ENCODE assay signal across 10 cellular contexts in the genomic region with DNA sequence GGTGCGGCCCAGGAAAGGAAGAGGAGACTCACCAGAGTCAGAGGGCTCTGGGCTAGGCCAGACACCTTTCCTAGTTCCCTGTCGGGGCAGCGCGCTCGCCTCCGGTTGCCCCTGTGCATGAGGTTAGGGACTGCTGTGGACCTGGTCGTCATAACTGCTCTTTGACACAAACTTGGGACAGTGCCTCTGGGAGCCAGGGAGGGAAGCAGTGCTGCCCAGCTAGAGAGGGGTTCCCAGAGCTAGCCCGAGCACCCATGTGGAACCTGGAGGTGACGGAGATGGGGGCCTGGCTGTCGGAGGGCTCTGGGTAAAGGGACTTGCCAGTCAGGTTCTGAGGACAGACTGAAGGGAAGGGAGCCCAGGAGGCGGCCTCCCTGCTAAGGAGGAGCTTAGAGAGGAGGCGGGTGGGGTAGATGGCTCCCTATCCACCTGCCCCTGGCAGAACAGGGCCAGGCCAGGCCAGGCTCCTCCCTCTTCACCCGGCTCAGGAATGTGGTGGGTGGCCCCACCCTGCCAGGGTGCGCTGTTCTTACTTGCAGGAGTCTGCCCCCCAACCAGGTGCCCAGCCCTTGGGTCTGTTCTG. TPM values are rescaled to one million over a fixed set of nuclear protein-coding genes. Genes with fewer than 3 reads are reported as not detected.
A peak's percentile ranks its signal among the peaks of the same experiment; 100 is the strongest.
DNase-seq lines count a peak whose midpoint lies in the region; ATAC-seq and TF ChIP-seq lines count a peak whose summit lies in the region.
"Had no signal": no experiment of that assay in that cellular context is flagged by ENCODE, and none has a peak within 500 bp of the region (broad histone marks: within the 10 kb centered on the region; RNA-seq: fewer than 3 reads in every experiment).

No MANE protein-coding gene starts in this region.

- H3K36me3 ChIP-seq in PC-3 (ENCODE audit: low read depth, low read length) (no peaks in the 10 kb centered on the region), fibroblast of lung (ENCODE audit: control insufficient read depth, insufficient read depth, low read length) (peaks cover 13% of the 10 kb centered on the region), neural cell (ENCODE audit: insufficient read depth, low read length) (no peaks in the 10 kb centered on the region)

- H3K9me2 ChIP-seq in PC-3 (replicated peaks; ENCODE audit: low read length) (no peaks in the 10 kb centered on the region), neural cell (ENCODE audit: insufficient read depth, low read length) (no peaks in the 10 kb centered on the region)

- in situ Hi-C loops in G401 (cut with HindIII; ENCODE audit: low sequenced_read_pairs) = no loop called here

- H3K9me3 ChIP-seq in PC-3 (ENCODE audit: low read length) (no peaks in the 10 kb centered on the region), fibroblast of lung (ENCODE audit: control insufficient read depth, insufficient read depth, low read depth, low read length) (no peaks in the 10 kb centered on the region), neural cell (ENCODE audit: low read length) (no peaks in the 10 kb centered on the region)

- POLR2A ChIA-PET in PC-3 (lab: Charles Lee; ENCODE audit: unreplicated experiment) = interaction anchor here (0.6 kb wide), 1 partner anchor 57 kb away, joined by 3 read pairs; no protein-coding TSS in a partner anchor

- H3K4me2 ChIP-seq in PC-3 (ENCODE audit: low read length) (peak overlapping the region; percentile 78), fibroblast of lung (ENCODE audit: extremely low read depth, insufficient read depth, low read length) (peak overlapping the region; percentile 13), neural cell (ENCODE audit: low read length) (no peak overlapping the region)

- H3K79me2 ChIP-seq in PC-3 (ENCODE audit: low read length) = peaks cover 42% of the 10 kb centered on the region
- peaks cover 21% of the 10 kb centered on the region for H3K79me2 ChIP-seq in fibroblast of lung (ENCODE audit: control insufficient read depth, insufficient read depth, low read length)
- H3K79me2 ChIP-seq in neural cell (replicated peaks; ENCODE audit: insufficient read depth, low read length) = peaks cover 21% of the 10 kb centered on the region

- H3K36me3 Mint-ChIP-seq in Calu3 (ENCODE audit: insufficient read depth, unreplicated experiment) = peaks cover 13% of the 10 kb centered on the region

- H3K27ac ChIP-seq in PC-3 (ENCODE audit: low read length) (no peak overlapping the region), fibroblast of lung (ENCODE audit: insufficient read depth, low read length) (no peak overlapping the region), neural cell (ENCODE audit: low read length) (no peak overlapping the region)

- H3F3A ChIP-seq in PC-3 (ENCODE audit: low read length, unreplicated experiment) = peaks cover 7% of the 10 kb centered on the region
- no peaks in the 10 kb centered on the region for H3F3A ChIP-seq in neural cell (ENCODE audit: insufficient read depth, low read length, poor library complexity, severe bottlenecking)

- DNase-seq in Calu3 (peak; percentile 76), PC-3 (peak; percentile 73), fibroblast of lung (ENCODE audit: low read depth in 2 of 2) (no peak), G401 (ENCODE audit: low spot score) (no peak), medulla oblongata (ENCODE audit: extremely low spot score) (no peak), NCI-H345 treated with DMSO at 0.1 percent for 48 hours (lab: John Stamatoyannopoulos, UW; ENCODE audit: unreplicated experiment) (no peak)
- DNase-seq: head of caudate nucleus, NCI-H2029 treated with DMSO at 0.1 percent for 48 hours had no signal

- H2AFZ ChIP-seq in PC-3 (ENCODE audit: low read length) = no peak overlapping the region
- H2AFZ ChIP-seq in fibroblast of lung (ENCODE audit: low read length) = no peak overlapping the region
- H2AFZ ChIP-seq in neural cell (ENCODE audit: low read depth, low read length) = no peak overlapping the region

- H3K27me3 ChIP-seq in PC-3 (ENCODE audit: low read length) (no peaks in the 10 kb centered on the region), fibroblast of lung (ENCODE audit: control insufficient read depth, insufficient read depth, low read length) (no peaks in the 10 kb centered on the region), neural cell (ENCODE audit: insufficient read depth, low read depth, low read length) (peaks cover 23% of the 10 kb centered on the region)

- CTCF ChIA-PET in Calu3 (lab: Charles Lee) (interaction anchor here (0.7 to 1.6 kb wide), 2 partner anchors 8 to 88 kb away, joined by 3 to 6 read pairs; a partner anchor contains a TSS), PC-3 (lab: Charles Lee) (interaction anchor here (0.7 to 1.0 kb wide), 2 partner anchors 23 to 150 kb away, joined by 3 read pairs; no protein-coding TSS in a partner anchor)

- H3K9ac ChIP-seq in PC-3 (ENCODE audit: low read length) = no peak overlapping the region
- no peak overlapping the region for H3K9ac ChIP-seq in fibroblast of lung (ENCODE audit: insufficient read depth, low read length)
- peak overlapping the region; percentile 5 for H3K9ac ChIP-seq in neural cell (ENCODE audit: low read length)

- H3K27me3 Mint-ChIP-seq in Calu3 (ENCODE audit: unreplicated experiment) = no peaks in the 10 kb centered on the region

- H3K4me1 Mint-ChIP-seq in Calu3 (ENCODE audit: low read depth, unreplicated experiment) = peaks cover 7% of the 10 kb centered on the region

- H3K4me3 ChIP-seq in PC-3 (ENCODE audit: low read length) (peak overlapping the region; percentile 53), fibroblast of lung (replicated peaks in 1 of 4; ENCODE audit: control extremely low read depth in 1 of 4, insufficient read depth in 1 of 4, low read depth in 3 of 4, low read length in 4 of 4) (no peak overlapping the region), neural cell (ENCODE audit: low read length) (peak overlapping the region; percentile 43)

- peaks cover 28% of the 10 kb centered on the region for H3K4me1 ChIP-seq in PC-3 (ENCODE audit: insufficient read depth, low read length)
- H3K4me1 ChIP-seq in fibroblast of lung (ENCODE audit: control insufficient read depth, extremely low read depth, insufficient read depth, low read length) = peaks cover 14% of the 10 kb centered on the region

- peak overlapping the region; percentile 52 for H3K4me3 Mint-ChIP-seq in Calu3 (ENCODE audit: low read depth, unreplicated experiment)

- TF ChIP-seq CTCF in Calu3 (IDR thresholded peaks at IDR 0.05; ENCODE audit: unreplicated experiment) (no peak), PC-3 (conservative IDR thresholded peaks at IDR 0.05; ENCODE audit: low read depth, low read length) (no peak), fibroblast of lung (conservative IDR thresholded peaks at IDR 0.05 in 1 of 2, IDR thresholded peaks at IDR 0.05 in 1 of 2; ENCODE audit: low read depth in 1 of 2, low read length in 2 of 2) (no peak), neural cell (IDR thresholded peaks at IDR 0.05; ENCODE audit: poor library complexity, severe bottlenecking) (no peak)

- BruUV-seq in Calu3 (replicated peaks; lab: Mats Ljungman, UMichigan) (no TSS peak), PC-3 (replicated peaks; lab: Mats Ljungman, UMichigan) (no TSS peak)

- H3K9me3 Mint-ChIP-seq in Calu3 (ENCODE audit: low read depth, unreplicated experiment) = no peaks in the 10 kb centered on the region

- peaks cover 23% of the 10 kb centered on the region; the same call in 1 of the 2 replicates for H4K20me1 ChIP-seq in PC-3 (ENCODE audit: low read length)
- H4K20me1 ChIP-seq in fibroblast of lung (ENCODE audit: control insufficient read depth, extremely low read depth, insufficient read depth, low read length) = no peaks in the 10 kb centered on the region
- peaks cover 51% of the 10 kb centered on the region for H4K20me1 ChIP-seq in neural cell (ENCODE audit: insufficient read depth)

- no peak for TF ChIP-seq RAD21 in neural cell (conservative IDR thresholded peaks at IDR 0.05)

- TF ChIP-seq EP300 in neural cell (conservative IDR thresholded peaks at IDR 0.05; ENCODE audit: poor library complexity, severe bottlenecking) = no peak

- peak; percentile 55 for ATAC-seq in PC-3
- no peak for ATAC-seq in GM21529 (IDR thresholded peaks at IDR 0.05; ENCODE audit: unreplicated experiment)

- H3K27ac Mint-ChIP-seq in Calu3 (ENCODE audit: unreplicated experiment) = no peak overlapping the region

- intact Hi-C loops in Calu3 (cut with micrococcal nuclease; ENCODE audit: unreplicated experiment) = no loop called here
- intact Hi-C loops in PC-3 (cut with micrococcal nuclease) = loop anchor here (10.0 kb wide), 1 partner anchor 141 kb away; a partner anchor contains a TSS

RNA-seq across cellular contexts. Expression of a gene that starts 29.7 kb away (rescaled TPM):
- total RNA-seq in Calu3 (2022) (67.4 and 73.4 TPM in 2 replicates), PC-3 (2014; rRNA removed) (53.5 and 88.2 TPM in 2 replicates), fibroblast of lung (34.2 and 44.9 TPM in 2 replicates)
- polyA plus RNA-seq in fibroblast of lung (32.9 and 33.5 TPM in 2 replicates), neural cell (92.9 and 117 TPM in 2 replicates)
- 38.7 and 42.1 TPM in 2 replicates for polyA plus RNA-seq in fibroblast of lung (2012)
- polyA minus RNA-seq in fibroblast of lung (ENCODE audit: low replicate concordance) (84.7 and 88.4 TPM in 2 replicates), neural cell (93.5 and 102 TPM in 2 replicates)
- 49.4 and 51.9 TPM in 2 replicates for total RNA-seq in G401 (2014; rRNA removed; shearing (Covaris generic))

RNA-seq across cellular contexts. Expression of a gene that starts 32.6 kb away (rescaled TPM):
- 49.9 and 51.2 TPM in 2 replicates for total RNA-seq in Calu3 (2022)
- 52.1 and 71.6 TPM in 2 replicates for total RNA-seq in PC-3 (2014; rRNA removed)
- 14.1 and 20.3 TPM in 2 replicates for total RNA-seq in fibroblast of lung
- polyA plus RNA-seq in fibroblast of lung = 11.9 and 17.1 TPM in 2 replicates
- 28.8 and 39.7 TPM in 2 replicates for polyA plus RNA-seq in fibroblast of lung (2012)
- 4.3 and 4.5 TPM in 2 replicates for polyA minus RNA-seq in fibroblast of lung (ENCODE audit: low replicate concordance)
- 35.2 and 43.9 TPM in 2 replicates for polyA plus RNA-seq in neural cell
- 12.5 and 13.4 TPM in 2 replicates for polyA minus RNA-seq in neural cell
- 94.3 and 112 TPM in 2 replicates for total RNA-seq in G401 (2014; rRNA removed; shearing (Covaris generic))

RNA-seq across cellular contexts. Expression of a gene that starts 35.3 kb away (rescaled TPM):
- total RNA-seq in Calu3 (2022) (113 and 121 TPM in 2 replicates), PC-3 (2014; rRNA removed) (163 and 211 TPM in 2 replicates), fibroblast of lung (64.7 and 69.5 TPM in 2 replicates)
- polyA plus RNA-seq in fibroblast of lung (33.8 and 34.1 TPM in 2 replicates), neural cell (147 and 182 TPM in 2 replicates)
- 51.1 and 54.7 TPM in 2 replicates for polyA plus RNA-seq in fibroblast of lung (2012)
- polyA minus RNA-seq in fibroblast of lung (ENCODE audit: low replicate concordance) (95.5 and 104 TPM in 2 replicates), neural cell (45.5 and 52.8 TPM in 2 replicates)
- total RNA-seq in G401 (2014; rRNA removed; shearing (Covaris generic)) = 57.2 and 62.9 TPM in 2 replicates

RNA-seq across cellular contexts. Expression of a gene that starts 51.6 kb away (rescaled TPM):
- total RNA-seq in Calu3 (2022) = not detected in 2 replicates
- not detected in 2 replicates for total RNA-seq in PC-3 (2014; rRNA removed)
- total RNA-seq in fibroblast of lung = not detected in 2 replicates
- polyA plus RNA-seq in fibroblast of lung = not detected in 2 replicates
- polyA plus RNA-seq in fibroblast of lung (2012) = not detected in 2 replicates
- not detected in 2 replicates for polyA minus RNA-seq in fibroblast of lung (ENCODE audit: low replicate concordance)
- not detected in 2 replicates for polyA plus RNA-seq in neural cell
- polyA minus RNA-seq in neural cell = not detected in 2 replicates
- 0.37 TPM in 1 of 2 replicates, not detected in the other for total RNA-seq in G401 (2014; rRNA removed; shearing (Covaris generic))

RNA-seq across cellular contexts. Expression of a gene that starts 56.5 kb away (rescaled TPM):
- total RNA-seq in Calu3 (2022) (194 and 209 TPM in 2 replicates), PC-3 (2014; rRNA removed) (267 and 284 TPM in 2 replicates), fibroblast of lung (56.0 and 61.8 TPM in 2 replicates)
- polyA plus RNA-seq in fibroblast of lung (30.5 and 54.1 TPM in 2 replicates), neural cell (2.4 and 4.8 TPM in 2 replicates)
- polyA plus RNA-seq in fibroblast of lung (2012) = 84.2 and 121 TPM in 2 replicates
- polyA minus RNA-seq in fibroblast of lung (ENCODE audit: low replicate concordance) (141 and 175 TPM in 2 replicates), neural cell (4.4 and 5.6 TPM in 2 replicates)
- 363 and 382 TPM in 2 replicates for total RNA-seq in G401 (2014; rRNA removed; shearing (Covaris generic))

Comparison
In these comparisons a context has a peak if more than half of its experiments do, and no peak if none do; other contexts are left out.
1. DNase-seq: peak in Calu3 (single experiment) and PC-3 (single experiment); none in fibroblast of lung (0 of 2), G401 (single experiment), medulla oblongata (single experiment) and NCI-H345 treated with DMSO at 0.1 percent for 48 hours (single experiment).
2. H3K4me3 ChIP-seq: peak in PC-3 (single experiment) and neural cell (single experiment); none in fibroblast of lung (0 of 4).